In genomic region chrX:54529166-54529558, GRCh38 we compare ENCODE assay signal across 8 cellular contexts. TPM values are rescaled to one million over a fixed set of nuclear protein-coding genes. Genes with fewer than 3 reads are reported as not detected.
DNase-seq lines count a peak whose midpoint lies in the region; ATAC-seq and TF ChIP-seq lines count a peak whose summit lies in the region.

No MANE protein-coding gene starts in this region.

- DNase-seq in NCI-H69 (lab: John Stamatoyannopoulos, UW): peak; percentile 37
- no peak for DNase-seq in osteoblast (ENCODE audit: insufficient read length, low spot score, missing footprints)
- no peak for DNase-seq in NCI-H2081 (lab: John Stamatoyannopoulos, UW)
- DNase-seq in kidney glomerular epithelial cell (lab: John Stamatoyannopoulos, UW): no peak

- H2AFZ ChIP-seq in osteoblast (ENCODE audit: low read length): peak overlapping the region; percentile 90

- H3K27me3 ChIP-seq in DOHH2 (ENCODE audit: control insufficient read depth, low read length) (no peaks in the 10 kb centered on the region), duodenal mucosa (ENCODE audit: control insufficient read depth in 1 of 2, insufficient read depth in 2 of 2, low read length in 2 of 2) (no peaks in the 10 kb centered on the region), osteoblast (ENCODE audit: insufficient read depth, low read length) (no peaks in the 10 kb centered on the region)

- H3K79me2 ChIP-seq in DOHH2 (ENCODE audit: control insufficient read depth, low read length): peaks cover 41% of the 10 kb centered on the region
- H3K79me2 ChIP-seq in osteoblast (ENCODE audit: insufficient read depth, low read length): peaks cover 34% of the 10 kb centered on the region

- H3K9me2 ChIP-seq in DOHH2 (replicated peaks; ENCODE audit: control insufficient read depth, low read length): no peaks in the 10 kb centered on the region

- H3K9ac ChIP-seq in duodenal mucosa (ENCODE audit: low read depth in 1 of 2, low read length in 2 of 2): peak overlapping the region in 1 of 2 donors; percentile 59

- H3K9me3 ChIP-seq in DOHH2 (ENCODE audit: control insufficient read depth, insufficient read depth, low read length) (no peaks in the 10 kb centered on the region), duodenal mucosa (ENCODE audit: control insufficient read depth in 1 of 2, low read length in 2 of 2) (no peaks in the 10 kb centered on the region), osteoblast (ENCODE audit: low read depth, low read length) (peaks cover 3% of the 10 kb centered on the region)

- ATAC-seq in GM21528 (IDR thresholded peaks at IDR 0.05; ENCODE audit: low FRiP score, unreplicated experiment) (no peak), HG03139 (IDR thresholded peaks at IDR 0.05; ENCODE audit: unreplicated experiment) (no peak)

- TF ChIP-seq CTCF in DOHH2 (IDR thresholded peaks at IDR 0.05; ENCODE audit: low read depth, low read length, poor library complexity, severe bottlenecking) (no peak), osteoblast (IDR thresholded peaks at IDR 0.05; ENCODE audit: extremely low read depth, low read depth, low read length) (no peak)

- H3K27ac ChIP-seq in DOHH2 (ENCODE audit: low read depth, low read length) (peak overlapping the region; percentile 64), duodenal mucosa (ENCODE audit: low read depth, low read length) (no peak overlapping the region), osteoblast (ENCODE audit: low read depth, low read length) (peak overlapping the region; percentile 77)

- H3K4me2 ChIP-seq in DOHH2 (ENCODE audit: low read length): peak overlapping the region; percentile 78
- H3K4me2 ChIP-seq in osteoblast (ENCODE audit: insufficient read depth, low read length): peak overlapping the region; percentile 49

- peaks cover 31% of the 10 kb centered on the region for H3K4me1 ChIP-seq in DOHH2 (ENCODE audit: control insufficient read depth, low read length)
- H3K4me1 ChIP-seq in duodenal mucosa (ENCODE audit: control insufficient read depth in 1 of 2, insufficient read depth in 2 of 2, low read length in 2 of 2): peaks cover 11 to 16% of the 10 kb centered on the region in 2 donors
- peaks cover 12% of the 10 kb centered on the region for H3K4me1 ChIP-seq in osteoblast (ENCODE audit: insufficient read depth, low read length)

- no peaks in the 10 kb centered on the region for H4K20me1 ChIP-seq in DOHH2 (ENCODE audit: control insufficient read depth, insufficient read depth, low read depth, low read length)
- no peaks in the 10 kb centered on the region for H4K20me1 ChIP-seq in osteoblast (ENCODE audit: insufficient read depth, low read length)

- H3K4me3 ChIP-seq in DOHH2 (ENCODE audit: low read length) (peak overlapping the region; percentile 78), duodenal mucosa (ENCODE audit: low read depth in 1 of 2, low read length in 2 of 2) (peak overlapping the region; percentile 72 to 74), osteoblast (ENCODE audit: insufficient read depth, low read length) (peak overlapping the region; percentile 78)

- H3K36me3 ChIP-seq in DOHH2 (ENCODE audit: control insufficient read depth, low read length) (peaks cover 35% of the 10 kb centered on the region), duodenal mucosa (ENCODE audit: control insufficient read depth in 1 of 2, insufficient read depth in 2 of 2, low read length in 2 of 2) (peaks cover 0 to under 1% of the 10 kb centered on the region in 2 donors), osteoblast (ENCODE audit: insufficient read depth, low read length) (peaks cover 4% of the 10 kb centered on the region)

- H3F3A ChIP-seq in DOHH2 (ENCODE audit: control insufficient read depth, insufficient read depth): no peaks in the 10 kb centered on the region

RNA-seq across cellular contexts. Expression of gene GNL3L, which starts 0.9 kb away (rescaled TPM):
- 39.5 and 39.8 TPM in 2 replicates for total RNA-seq in osteoblast

RNA-seq across cellular contexts. Expression of gene FGD1, which starts 33.1 kb away (rescaled TPM):
- 8.7 and 9.1 TPM in 2 replicates for total RNA-seq in osteoblast
